9 cellular contexts compared by ENCODE assay signal in genomic region chr1:205456383-205456867, GRCh38. TPM values are rescaled to one million over a fixed set of nuclear protein-coding genes. Genes with fewer than 3 reads are reported as not detected.
DNase-seq lines count a peak whose midpoint lies in the region; ATAC-seq lines count a peak whose summit lies in the region.
"Had no signal": no experiment of that assay in that cellular context is flagged by ENCODE, and none has a peak within 500 bp of the region (broad histone marks: within the 10 kb centered on the region; RNA-seq: fewer than 3 reads in every experiment).

No MANE protein-coding gene starts in this region.

- H3K9me3 ChIP-seq in SK-N-MC (ENCODE audit: low read depth, low read length) (no peaks in the 10 kb centered on the region), iPS-15b (ENCODE audit: control insufficient read depth, insufficient read depth, low read length) (no peaks in the 10 kb centered on the region)

- peak overlapping the region; percentile 57 for H3K4me3 ChIP-seq in SK-N-MC
- peak overlapping the region; percentile 85 for H3K4me3 ChIP-seq in iPS-15b (ENCODE audit: low read depth, low read length)

- H3K36me3 ChIP-seq in SK-N-MC (ENCODE audit: insufficient read depth, low read length) (no peaks in the 10 kb centered on the region), iPS-15b (ENCODE audit: control insufficient read depth, insufficient read depth, low read length) (no peaks in the 10 kb centered on the region)

- peaks cover 29% of the 10 kb centered on the region for H3K4me1 ChIP-seq in iPS-15b (ENCODE audit: control insufficient read depth, insufficient read depth, low read length)

- H3K4me3 Mint-ChIP-seq in activated CD8-positive, alpha-beta memory T cell treated with anti-CD3 and anti-CD28 coated beads, Interleukin-2, amount 10 ng/mL, durations not matched to agents 7 days and 5 days: peak overlapping the region; percentile 53
- H3K4me3 Mint-ChIP-seq in stimulated activated naive CD8-positive, alpha-beta T cell treated with anti-CD3 and anti-CD28 coated beads, Interleukin-15, amount 100 ng/mL, for 72 hours: peak overlapping the region; percentile 69

- H3K36me3 Mint-ChIP-seq in activated CD8-positive, alpha-beta memory T cell treated with anti-CD3 and anti-CD28 coated beads, Interleukin-2, amount 10 ng/mL, durations not matched to agents 7 days and 5 days: no peaks in the 10 kb centered on the region

- peaks cover 42% of the 10 kb centered on the region for H3K27me3 ChIP-seq in iPS-15b (ENCODE audit: control insufficient read depth, insufficient read depth, low read length)

- H3K27ac Mint-ChIP-seq in activated CD8-positive, alpha-beta memory T cell treated with anti-CD3 and anti-CD28 coated beads, Interleukin-2, amount 10 ng/mL, durations not matched to agents 7 days and 5 days: no peak overlapping the region
- H3K27ac Mint-ChIP-seq in stimulated activated naive CD8-positive, alpha-beta T cell treated with anti-CD3 and anti-CD28 coated beads, Interleukin-15, amount 100 ng/mL, for 72 hours: no peak overlapping the region

- H3K27ac ChIP-seq in SK-N-MC: no peak overlapping the region

- CTCF ChIA-PET in activated CD8-positive, alpha-beta memory T cell treated with anti-CD3 and anti-CD28 coated beads, Interleukin-2, amount 10 ng/mL, durations not matched to agents 7 days and 5 days (lab: Charles Lee): interaction anchor here (1.1 to 3.6 kb wide), 5 partner anchors 24 to 121 kb away, joined by 3 to 25 read pairs (median 6); no protein-coding TSS in a partner anchor

- H3K9ac ChIP-seq in SK-N-MC (ENCODE audit: insufficient read length) (no peak overlapping the region), iPS-15b (ENCODE audit: low read depth, low read length) (peak overlapping the region; percentile 68)

- DNase-seq in activated CD8-positive, alpha-beta memory T cell treated with anti-CD3 and anti-CD28 coated beads, Interleukin-2, amount 10 ng/mL, durations not matched to agents 7 days and 5 days: no peak
- no peak for DNase-seq in activated CD8-positive, alpha-beta memory T cell treated with anti-CD3 and anti-CD28 coated beads, Interleukin-2, amount 50 U/mL, for 48 hours
- DNase-seq in SK-N-MC (ENCODE audit: low read depth, low spot score): no peak
- no peak for DNase-seq in stimulated activated naive CD8-positive, alpha-beta T cell treated with anti-CD3 and anti-CD28 coated beads, Interleukin-15, amount 100 ng/mL, for 72 hours
- no peak for DNase-seq in COLO829 (ENCODE audit: low spot score)
- no peak for DNase-seq in AG08395 (ENCODE audit: low spot score)
- DNase-seq: DND-41 had no signal

- peaks cover 82% of the 10 kb centered on the region for H3K27me3 Mint-ChIP-seq in activated CD8-positive, alpha-beta memory T cell treated with anti-CD3 and anti-CD28 coated beads, Interleukin-2, amount 10 ng/mL, durations not matched to agents 7 days and 5 days
- H3K27me3 Mint-ChIP-seq in stimulated activated naive CD8-positive, alpha-beta T cell treated with anti-CD3 and anti-CD28 coated beads, Interleukin-15, amount 100 ng/mL, for 72 hours: peaks cover 91% of the 10 kb centered on the region

- no peaks in the 10 kb centered on the region for H3K9me3 Mint-ChIP-seq in activated CD8-positive, alpha-beta memory T cell treated with anti-CD3 and anti-CD28 coated beads, Interleukin-2, amount 10 ng/mL, durations not matched to agents 7 days and 5 days (ENCODE audit: low read depth)
- no peaks in the 10 kb centered on the region for H3K9me3 Mint-ChIP-seq in stimulated activated naive CD8-positive, alpha-beta T cell treated with anti-CD3 and anti-CD28 coated beads, Interleukin-15, amount 100 ng/mL, for 72 hours

- no peak for ATAC-seq in activated CD8-positive, alpha-beta memory T cell treated with anti-CD3 and anti-CD28 coated beads, Interleukin-2, amount 10 ng/mL, durations not matched to agents 7 days and 5 days
- peak; percentile 41 for ATAC-seq in stimulated activated naive CD8-positive, alpha-beta T cell treated with anti-CD3 and anti-CD28 coated beads, Interleukin-15, amount 100 ng/mL, for 72 hours
- no peak for ATAC-seq in activated CD4-positive, CD25-positive, alpha-beta regulatory T cell treated with anti-CD3 and anti-CD28 coated beads, Interleukin-2, amount 50 U/mL, for 24 hours

- H3K4me1 Mint-ChIP-seq in activated CD8-positive, alpha-beta memory T cell treated with anti-CD3 and anti-CD28 coated beads, Interleukin-2, amount 10 ng/mL, durations not matched to agents 7 days and 5 days: peaks cover 13% of the 10 kb centered on the region
- H3K4me1 Mint-ChIP-seq in stimulated activated naive CD8-positive, alpha-beta T cell treated with anti-CD3 and anti-CD28 coated beads, Interleukin-15, amount 100 ng/mL, for 72 hours: peaks cover 14% of the 10 kb centered on the region

RNA-seq across cellular contexts. Expression of gene BLACAT1, which starts 0.6 kb away (rescaled TPM):
- total RNA-seq in activated CD8-positive, alpha-beta memory T cell treated with anti-CD3 and anti-CD28 coated beads, Interleukin-2, amount 10 ng/mL, durations not matched to agents 7 days and 5 days: under 1 TPM; 0.19 to 0.47 TPM

RNA-seq across cellular contexts. Expression of gene LEMD1, which starts 34.6 kb away (rescaled TPM):
- 1 to 10 TPM in 1 of 2 experiments, under 1 TPM in 1; 0.54 to 1.8 TPM for total RNA-seq in activated CD8-positive, alpha-beta memory T cell treated with anti-CD3 and anti-CD28 coated beads, Interleukin-2, amount 10 ng/mL, durations not matched to agents 7 days and 5 days

RNA-seq across cellular contexts. Expression of gene CDK18, which starts 48.0 kb away (rescaled TPM):
- total RNA-seq in activated CD8-positive, alpha-beta memory T cell treated with anti-CD3 and anti-CD28 coated beads, Interleukin-2, amount 10 ng/mL, durations not matched to agents 7 days and 5 days: 1 to 10 TPM; 4.0 to 5.2 TPM
